Comparison of ENCODE assay signal across 21 cellular contexts in genomic region chr1:221310180-221310579, GRCh38.
DNase-seq lines count a peak whose midpoint lies in the region; ATAC-seq and TF ChIP-seq lines count a peak whose summit lies in the region.
"Had no signal": no experiment of that assay in that cellular context is flagged by ENCODE, and none has a peak within 500 bp of the region (broad histone marks: within the 10 kb centered on the region; RNA-seq: fewer than 3 reads in every experiment).

No MANE protein-coding gene starts in this region.

- no peaks in the 10 kb centered on the region for H3K36me3 ChIP-seq in BE2C
- H3K36me3 ChIP-seq in HEK293 (ENCODE audit: control insufficient read depth in 2 of 2, insufficient read depth in 1 of 2, low read length in 2 of 2) = no peaks in the 10 kb centered on the region
- H3K36me3 ChIP-seq: MG63, upper lobe of left lung had no signal

- H3K4me1 ChIP-seq in BE2C = peaks cover 4% of the 10 kb centered on the region; the same call in 1 of the 2 replicates
- no peaks in the 10 kb centered on the region for H3K4me1 ChIP-seq in HEK293 (ENCODE audit: control insufficient read depth, insufficient read depth, low read length)
- H3K4me1 ChIP-seq: A549, upper lobe of left lung had no signal

- POLR2A ChIA-PET in HEK293 (lab: Yijun Ruan, JAX) = no interaction called here

- H3K9me3 ChIP-seq in BE2C = no peaks in the 10 kb centered on the region
- no peaks in the 10 kb centered on the region; the same call in 1 of the 2 replicates for H3K9me3 ChIP-seq in HEK293 (ENCODE audit: control insufficient read depth, insufficient read depth, low read depth, low read length)
- H3K9me3 ChIP-seq: A549, MG63, upper lobe of left lung had no signal

- H3K27ac ChIP-seq in HEK293 (ENCODE audit: extremely low read depth, low read depth, low read length) = no peak overlapping the region
- H3K27ac ChIP-seq: A549, RWPE1, upper lobe of left lung had no signal

- ATAC-seq in HG03159 (IDR thresholded peaks at IDR 0.05; ENCODE audit: unreplicated experiment) = no peak
- no peak for ATAC-seq in HG02973 (IDR thresholded peaks at IDR 0.05; ENCODE audit: unreplicated experiment)
- no peak for ATAC-seq in GM21737 (IDR thresholded peaks at IDR 0.05; ENCODE audit: unreplicated experiment)
- ATAC-seq: A549 had no signal

- H3K27me3 ChIP-seq in BE2C = no peaks in the 10 kb centered on the region
- H3K27me3 ChIP-seq: MG63, upper lobe of left lung had no signal

- H3K4me3 ChIP-seq in BE2C (ENCODE audit: low read depth, low read length) (peak overlapping the region; percentile 15; the same call in 1 of the 2 replicates), HEK293 (ENCODE audit: low read depth, low read length) (no peak overlapping the region)
- H3K4me3 ChIP-seq: A549, MG63, upper lobe of left lung had no signal

- TF ChIP-seq CTCF in BE2C (IDR thresholded peaks at IDR 0.05; ENCODE audit: low read depth, low read length) (no peak), HEK293 (tag by site-specific recombination; IDR thresholded peaks at IDR 0.05) (no peak)

- no peak for DNase-seq in BE2C
- peak; percentile 84 for DNase-seq in NCI-H2107 (lab: John Stamatoyannopoulos, UW)
- DNase-seq in SK-N-DZ (ENCODE audit: low spot score) = peak; percentile 28
- no peak for DNase-seq in HUDEP-2 (lab: John Stamatoyannopoulos, UW; ENCODE audit: unreplicated experiment in 76 of 76)
- DNase-seq: activated CD4-positive, alpha-beta T cell treated with anti-CD3 and anti-CD28 coated beads, Interleukin-2, amount 10 ng/mL, durations not matched to agents 24 days and 14 days; activated CD8-positive, alpha-beta memory T cell treated with anti-CD3 and anti-CD28 coated beads, Interleukin-2, amount 50 U/mL, for 48 hours; activated gamma-delta T cell treated with Interleukin-2 at 50 U/mL for 16 hours; amniotic stem cell; EL; hypothalamus; IMR-90; MG63; midbrain; retina; upper lobe of left lung had no signal

- CTCF ChIA-PET in HEK293 (lab: Yijun Ruan, JAX) = interaction anchor here (0.6 kb wide), 1 partner anchor 120 kb away, joined by 4 read pairs; no protein-coding TSS in a partner anchor

TF ChIP-seq in HEK293, 187 proteins besides CTCF, POLR2A, EP300 and RAD21:
- TF ChIP-seq ZFP3 (tag by site-specific recombination; IDR thresholded peaks at IDR 0.05; ENCODE audit: low read depth) = no peak
- peak; percentile 24; the same call in 1 of the 2 replicates for TF ChIP-seq OSR2 (tag by site-specific recombination; IDR thresholded peaks at IDR 0.05)
- 0 out of 2 replicates have a peak, but pooled peaks have one; percentile 33 for TF ChIP-seq ZBTB44 (tag by site-specific recombination; IDR thresholded peaks at IDR 0.05)
- TF ChIP-seq WT1 (tag by site-specific recombination; IDR thresholded peaks at IDR 0.05) = peak; percentile 91
- TF ChIP-seq ZNF391 (tag by site-specific recombination; IDR thresholded peaks at IDR 0.05; ENCODE audit: borderline replicate concordance, low read depth) = no peak
- 0 out of 2 replicates have a peak, but pooled peaks have one; percentile 43 for TF ChIP-seq TRIM28 (IDR thresholded peaks at IDR 0.05; ENCODE audit: borderline replicate concordance, low read length)
- 0 out of 2 replicates have a peak, but pooled peaks have one; percentile 17 for TF ChIP-seq ZBTB17 (tag by site-specific recombination; IDR thresholded peaks at IDR 0.05)
- TF ChIP-seq ZNF692 (tag by site-specific recombination; IDR thresholded peaks at IDR 0.05) = 0 out of 2 replicates have a peak, but pooled peaks have one; percentile 21

Comparison
In these comparisons a context has a peak if more than half of its experiments do, and no peak if none do; other contexts are left out.
1. DNase-seq: peak in NCI-H2107 (single experiment) and SK-N-DZ (single experiment); none in BE2C (single experiment) and HUDEP-2 (0 of 76).